Comparison of ENCODE assay signal across 22 cellular contexts in the genomic region with DNA sequence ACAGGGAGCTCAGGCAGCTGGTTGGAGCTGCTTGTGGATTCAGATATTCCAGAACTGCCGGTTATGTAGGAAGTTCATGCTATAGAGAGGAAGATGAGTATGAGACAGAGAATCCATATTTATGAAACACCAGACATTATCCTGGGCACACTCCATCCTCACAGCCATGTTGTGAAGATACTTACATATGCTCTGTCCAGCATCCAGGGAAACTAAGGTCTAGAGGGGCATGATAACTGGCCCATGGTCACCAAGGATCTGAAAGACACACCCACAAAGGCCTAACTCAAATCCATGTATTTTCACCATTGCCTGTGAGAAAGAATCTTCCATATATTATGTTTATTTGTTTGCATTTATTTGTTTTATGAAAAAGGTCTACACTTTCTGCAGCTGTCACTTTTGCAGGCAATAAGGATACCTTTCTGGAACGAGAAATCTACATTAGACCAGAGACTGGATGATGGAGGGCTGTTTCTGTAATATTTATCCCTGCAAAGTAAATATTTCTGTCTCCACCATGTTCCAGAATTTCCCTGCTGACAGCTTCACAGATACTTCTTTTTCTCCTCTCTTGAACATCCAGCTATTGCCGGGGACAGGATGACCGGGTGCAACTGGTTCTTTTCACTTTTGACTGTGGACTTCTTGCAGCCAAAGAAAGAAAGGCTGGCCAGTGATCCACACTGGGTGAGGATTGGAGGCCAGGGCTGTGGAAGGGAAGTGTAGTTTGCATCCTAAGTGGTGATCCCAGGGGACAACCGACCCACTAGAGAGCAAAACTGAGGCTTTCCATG.
DNase-seq lines count a peak whose midpoint lies in the region; ATAC-seq and TF ChIP-seq lines count a peak whose summit lies in the region.
"Had no signal": no experiment of that assay in that cellular context is flagged by ENCODE, and none has a peak within 500 bp of the region (broad histone marks: within the 10 kb centered on the region; RNA-seq: fewer than 3 reads in every experiment).

No MANE protein-coding gene starts in this region.

- H3K9ac ChIP-seq in SK-N-SH (no peak overlapping the region), stomach smooth muscle (ENCODE audit: low read length in 2 of 2) (no peak overlapping the region)
- H3K9ac ChIP-seq: BLaER1, GM23248 had no signal

- no peak overlapping the region for H2AFZ ChIP-seq in SK-N-SH (ENCODE audit: low read depth)
- H2AFZ ChIP-seq: GM23248 had no signal

- H3K27ac ChIP-seq in SK-N-SH (ENCODE audit: low read depth in 2 of 2, low read length in 1 of 2) (no peak overlapping the region), stomach smooth muscle (ENCODE audit: low read length) (peak overlapping the region; percentile 46)
- H3K27ac ChIP-seq: 22Rv1, BLaER1, C4-2B, GM23248 had no signal

- H3K4me3 Mint-ChIP-seq in osteocyte (ENCODE audit: unreplicated experiment) (no peak overlapping the region), endothelial cell (ENCODE audit: unreplicated experiment) (no peak overlapping the region)
- H3K4me3 Mint-ChIP-seq: B cell; CD4-positive, CD25-positive, alpha-beta regulatory T cell; CD8-positive, alpha-beta T cell had no signal

- no peaks in the 10 kb centered on the region for H3K79me2 ChIP-seq in SK-N-SH (ENCODE audit: insufficient read depth)

- H3K4me1 ChIP-seq in SK-N-SH (ENCODE audit: control insufficient read depth in 1 of 2, insufficient read depth in 2 of 2, low read depth in 1 of 2, low read length in 1 of 2) (peaks cover 0 to 33% of the 10 kb centered on the region in 2 experiments; a peak in 2 of 4 replicates), stomach smooth muscle (ENCODE audit: control insufficient read depth, insufficient read depth, low read length) (peaks cover 47% of the 10 kb centered on the region)
- H3K4me1 ChIP-seq: BLaER1, Caco-2 had no signal

- H3K9me3 Mint-ChIP-seq in osteocyte (ENCODE audit: unreplicated experiment) (no peaks in the 10 kb centered on the region), endothelial cell (ENCODE audit: unreplicated experiment) (no peaks in the 10 kb centered on the region)
- H3K9me3 Mint-ChIP-seq: CD8-positive, alpha-beta T cell had no signal

- no peaks in the 10 kb centered on the region for H4K20me1 ChIP-seq in SK-N-SH (ENCODE audit: insufficient read depth)
- H4K20me1 ChIP-seq: BLaER1 had no signal

- H3K4me3 ChIP-seq in SK-N-SH (ENCODE audit: low read depth in 2 of 2, low read length in 1 of 2) (no peak overlapping the region), stomach smooth muscle (ENCODE audit: low read length in 2 of 2) (no peak overlapping the region)
- H3K4me3 ChIP-seq: BLaER1, GM12878, GM23248 had no signal

- H3K4me1 Mint-ChIP-seq in osteocyte (ENCODE audit: unreplicated experiment) = peaks cover 7% of the 10 kb centered on the region
- H3K4me1 Mint-ChIP-seq in endothelial cell (ENCODE audit: unreplicated experiment) = no peaks in the 10 kb centered on the region
- H3K4me1 Mint-ChIP-seq: B cell had no signal

- peaks cover 4% of the 10 kb centered on the region for H3K27me3 Mint-ChIP-seq in osteocyte (ENCODE audit: unreplicated experiment)
- H3K27me3 Mint-ChIP-seq in endothelial cell (ENCODE audit: unreplicated experiment) = peaks cover 5% of the 10 kb centered on the region
- H3K27me3 Mint-ChIP-seq: CD4-positive, CD25-positive, alpha-beta regulatory T cell had no signal

- H3K27me3 ChIP-seq in SK-N-SH (ENCODE audit: insufficient read depth) (no peaks in the 10 kb centered on the region), stomach smooth muscle (ENCODE audit: control insufficient read depth in 1 of 2, insufficient read depth in 2 of 2, low read length in 2 of 2) (no peaks in the 10 kb centered on the region)
- H3K27me3 ChIP-seq: BLaER1 had no signal

- H3K36me3 ChIP-seq in SK-N-SH (replicated peaks in 1 of 2; ENCODE audit: control insufficient read depth in 1 of 2, insufficient read depth in 2 of 2, low read length in 1 of 2) (no peaks in the 10 kb centered on the region), stomach smooth muscle (ENCODE audit: control insufficient read depth in 2 of 2, insufficient read depth in 2 of 2, low read length in 2 of 2) (no peaks in the 10 kb centered on the region)
- H3K36me3 ChIP-seq: BLaER1 had no signal

- TF ChIP-seq CTCF in SK-N-SH (IDR thresholded peaks at IDR 0.05) (no peak), osteocyte (IDR thresholded peaks at IDR 0.05) (no peak), endothelial cell (IDR thresholded peaks at IDR 0.05; ENCODE audit: unreplicated experiment) (no peak)

- H3K27ac Mint-ChIP-seq in osteocyte (ENCODE audit: unreplicated experiment) (no peak overlapping the region), endothelial cell (ENCODE audit: unreplicated experiment) (no peak overlapping the region)
- H3K27ac Mint-ChIP-seq: B cell; CD4-positive, CD25-positive, alpha-beta regulatory T cell; CD8-positive, alpha-beta T cell had no signal

- H3K36me3 Mint-ChIP-seq in osteocyte (ENCODE audit: unreplicated experiment) (no peaks in the 10 kb centered on the region), endothelial cell (ENCODE audit: low read depth, unreplicated experiment) (no peaks in the 10 kb centered on the region)
- H3K36me3 Mint-ChIP-seq: CD4-positive, CD25-positive, alpha-beta regulatory T cell; CD8-positive, alpha-beta T cell had no signal

- TF ChIP-seq RAD21 in SK-N-SH (IDR thresholded peaks at IDR 0.05; ENCODE audit: low read length) = no peak

- H3F3A ChIP-seq in SK-N-SH (replicated peaks; ENCODE audit: insufficient read depth) = no peaks in the 10 kb centered on the region

- H3K9me2 ChIP-seq in SK-N-SH = no peaks in the 10 kb centered on the region

- H3K4me2 ChIP-seq in SK-N-SH = no peak overlapping the region
- H3K4me2 ChIP-seq: BLaER1 had no signal

- POLR2A ChIA-PET in SK-N-SH (lab: Yijun Ruan, JAX) = no interaction called here

- ATAC-seq in SK-N-SH treated with all-trans-retinoic acid at 6 μM for 48 hours = no peak
- ATAC-seq: CD8-positive, alpha-beta T cell; GM12878 had no signal

- H3K9me3 ChIP-seq in SK-N-SH (no peaks in the 10 kb centered on the region), stomach smooth muscle (ENCODE audit: control insufficient read depth in 2 of 2, low read length in 2 of 2) (no peaks in the 10 kb centered on the region)
- H3K9me3 ChIP-seq: BLaER1 had no signal

- no peak for DNase-seq in SK-N-SH
- DNase-seq in osteocyte (ENCODE audit: extremely low spot score, unreplicated experiment) = peak; percentile 44
- DNase-seq in hypothalamus (lab: John Stamatoyannopoulos, UW) = no peak
- DNase-seq in effector CD8-positive, alpha-beta T cell (lab: John Stamatoyannopoulos, UW) = no peak
- no peak for DNase-seq in endothelial cell (ENCODE audit: low spot score)
- DNase-seq: Caco-2; CD4-positive, CD25-positive, alpha-beta regulatory T cell; CD8-positive, alpha-beta T cell; DMS153; DMS79; EL; GDM1; GM23248; H7; HCEC 1CT had no signal

- WGBS in SK-N-SH (ENCODE audit: low lambda C conversion rate) = 83% methylated on average over 5 of the region's 5 CpGs

- CTCF ChIA-PET in SK-N-SH (lab: Yijun Ruan, JAX) = interaction anchor here (1.0 to 9.0 kb wide), 8 partner anchors 9 to 337 kb away, joined by 3 to 92 read pairs (median 46); a partner anchor contains a TSS

- no peak for TF ChIP-seq EP300 in SK-N-SH (IDR thresholded peaks at IDR 0.05; ENCODE audit: borderline replicate concordance in 1 of 2, low read depth in 1 of 2, low read length in 1 of 2)

TF ChIP-seq in SK-N-SH, 30 proteins besides CTCF, POLR2A, EP300 and RAD21 (continues in another document):
- no peak for TF ChIP-seq NRF1 (IDR thresholded peaks at IDR 0.05; ENCODE audit: low read depth, low read length)

TF ChIP-seq in SK-N-SH treated with all-trans-retinoic acid at 6 μM for 48 hours, 23 proteins besides CTCF, POLR2A, EP300 and RAD21:
- no peak for TF ChIP-seq TOX (CRISPR knock-in tag; IDR thresholded peaks at IDR 0.05; ENCODE audit: borderline replicate concordance)
